ENCODE assay signal across 21 cellular contexts in genomic region chr11:74532496-74533246, GRCh38. TPM values are rescaled to one million over a fixed set of nuclear protein-coding genes. Genes with fewer than 3 reads are reported as not detected.
DNase-seq lines count a peak whose midpoint lies in the region; ATAC-seq and TF ChIP-seq lines count a peak whose summit lies in the region.
"Had no signal": no experiment of that assay in that cellular context is flagged by ENCODE, and none has a peak within 500 bp of the region (broad histone marks: within the 10 kb centered on the region; RNA-seq: fewer than 3 reads in every experiment).

No MANE protein-coding gene starts in this region.

- TF ChIP-seq POLR2A in body of pancreas (IDR thresholded peaks at IDR 0.05) (no peak), tibial nerve (IDR thresholded peaks at IDR 0.05) (no peak)

- peak overlapping the region in 1 of 4 donors; percentile 18 for H3K27ac ChIP-seq in body of pancreas
- H3K27ac ChIP-seq in tibial nerve, result no peak overlapping the region
- H3K27ac ChIP-seq: right lobe of liver, SK-N-MC, tibial artery had no signal

- intact Hi-C loops in body of pancreas (cut with DNase I), result no loop called here

- peaks cover 11% of the 10 kb centered on the region for H3K4me1 ChIP-seq in body of pancreas
- H3K4me1 ChIP-seq in tibial nerve, result no peaks in the 10 kb centered on the region
- H3K4me1 ChIP-seq: right lobe of liver, tibial artery had no signal

- TF ChIP-seq CTCF in body of pancreas (IDR thresholded peaks at IDR 0.05) (no peak), tibial nerve (IDR thresholded peaks at IDR 0.05) (no peak)

- H3K27me3 ChIP-seq in body of pancreas (no peaks in the 10 kb centered on the region), tibial nerve (no peaks in the 10 kb centered on the region)
- H3K27me3 ChIP-seq: right lobe of liver, tibial artery had no signal

- peak; percentile 64 for ATAC-seq in body of pancreas
- no peak for ATAC-seq in GM21526 (IDR thresholded peaks at IDR 0.05; ENCODE audit: low FRiP score, unreplicated experiment)
- ATAC-seq in HG03565 (IDR thresholded peaks at IDR 0.05; ENCODE audit: unreplicated experiment), result no peak
- no peak for ATAC-seq in GM18909 (IDR thresholded peaks at IDR 0.05; ENCODE audit: poor library complexity, unreplicated experiment)
- ATAC-seq: activated CD8-positive, alpha-beta T cell treated with anti-CD3 and anti-CD28 coated beads for 36 hours; stimulated activated naive B cell treated with anti-CD40 and anti-IgM and Interleukin-4, amounts not matched to agents 10 μg/mL and 1 μg/mL and 100 μg/mL, for 72 hours had no signal

- H3K9me3 ChIP-seq in body of pancreas, result no peaks in the 10 kb centered on the region
- H3K9me3 ChIP-seq in tibial nerve, result peaks cover 0 to 10% (median 1%) of the 10 kb centered on the region in 4 donors
- H3K9me3 ChIP-seq: right lobe of liver had no signal

- DNase-seq in SIG-M5 treated with dmso at 0.1 percent for 504 hours (lab: John Stamatoyannopoulos, UW; ENCODE audit: unreplicated experiment) (peak; percentile 25), SIG-M5 (lab: John Stamatoyannopoulos, UW) (no peak), body of pancreas (peak in 3 of 4 donors; percentile 18 to 34 (median 30)), lung microvascular endothelial cell (ENCODE audit: low read depth in 2 of 2) (peak; percentile 49 to 61), tibial nerve (ENCODE audit: low spot score in 2 of 2) (no peak)
- DNase-seq: activated CD4-positive, CD25-positive, alpha-beta regulatory T cell; activated CD8-positive, alpha-beta T cell treated with anti-CD3 and anti-CD28 coated beads for 36 hours; activated naive CD4-positive, alpha-beta T cell treated with Interleukin-2 at 50 U/mL for 16 hours; activated T-cell treated with anti-CD3 and anti-CD28 coated beads, Interleukin-2, amount 50 U/mL, for 24 hours; effector memory CD4-positive, alpha-beta T cell; NCI-H1092 treated with DMSO at 0.1 percent for 48 hours; NCI-H2171 treated with DMSO at 0.1 percent for 48 hours; NCI-H82; nucleus accumbens; right lobe of liver; stimulated activated naive B cell treated with anti-CD40 and anti-IgM and Interleukin-4, amounts not matched to agents 10 μg/mL and 1 μg/mL and 100 μg/mL, for 72 hours; tibial artery had no signal

- H3K36me3 ChIP-seq in body of pancreas (replicated peaks in 1 of 2; ENCODE audit: insufficient read depth in 1 of 2, low read depth in 2 of 2), result no peaks in the 10 kb centered on the region
- H3K36me3 ChIP-seq in tibial nerve, result no peaks in the 10 kb centered on the region
- H3K36me3 ChIP-seq: right lobe of liver, tibial artery had no signal

- no peak overlapping the region for H3K4me3 ChIP-seq in body of pancreas
- no peak overlapping the region for H3K4me3 ChIP-seq in tibial nerve
- H3K4me3 ChIP-seq: right lobe of liver, SK-N-MC, tibial artery had no signal

- WGBS in body of pancreas, 2 donors, result 29 to 35% methylated on average over 5 of the region's 5 CpGs
- WGBS in tibial nerve, 2 donors, result 89% methylated on average over 5 of the region's 5 CpGs

- no peak for TF ChIP-seq EP300 in tibial nerve (IDR thresholded peaks at IDR 0.05)

RNA-seq across cellular contexts. Expression of gene LIPT2, which starts 39.1 kb away (rescaled TPM):
- total RNA-seq in body of pancreas (10 to 100 TPM in 1 of 2 donors, 1 to 10 TPM in 1; 1.3 to 20.8 TPM), lung microvascular endothelial cell (2.4 and 3.3 TPM in 2 replicates), tibial nerve (1 to 10 TPM in 3 of 4 donors, under 1 TPM in 1; 0.59 to 9.4 (median 6.1) TPM)

RNA-seq across cellular contexts. Expression of gene POLD3, which starts 59.7 kb away (rescaled TPM):
- 10 to 100 TPM in 1 of 2 donors, 1 to 10 TPM in 1; 9.3 to 13.8 TPM for total RNA-seq in body of pancreas
- 7.5 and 8.3 TPM in 2 replicates for total RNA-seq in lung microvascular endothelial cell
- 10 to 100 TPM in 3 of 4 donors, 1 to 10 TPM in 1; 9.0 to 21.9 (median 12.8) TPM for total RNA-seq in tibial nerve

Comparison
In these comparisons a context has a peak if more than half of its experiments do, and no peak if none do; other contexts are left out.
1. DNase-seq: peak in SIG-M5 treated with dmso at 0.1 percent for 504 hours (single experiment), body of pancreas (3 of 4) and lung microvascular endothelial cell (2 of 2); none in SIG-M5 (single experiment) and tibial nerve (0 of 2).